9 cellular contexts compared by ENCODE assay signal in genomic region chr12:113142173-113142885, GRCh38. TPM values are rescaled to one million over a fixed set of nuclear protein-coding genes. Genes with fewer than 3 reads are reported as not detected.
DNase-seq lines count a peak whose midpoint lies in the region; ATAC-seq and TF ChIP-seq lines count a peak whose summit lies in the region.
"Had no signal": no experiment of that assay in that cellular context is flagged by ENCODE, and none has a peak within 500 bp of the region (broad histone marks: within the 10 kb centered on the region; RNA-seq: fewer than 3 reads in every experiment).

No MANE protein-coding gene starts in this region.

- H3K4me1 ChIP-seq in left ventricle myocardium inferior, result peaks cover 6% of the 10 kb centered on the region

- ATAC-seq in stimulated activated naive CD8-positive, alpha-beta T cell treated with anti-CD3 and anti-CD28 coated beads, Interleukin-15, Interleukin-2, amounts not matched to agents 100 U/mL and 50 U/mL, for 24 hours, result peak; percentile 90

- peak overlapping the region; percentile 52 for H3K27ac ChIP-seq in left ventricle myocardium inferior (replicated peaks)
- H3K27ac ChIP-seq: KMS-11 had no signal

- no peak overlapping the region for H3K4me3 ChIP-seq in left ventricle myocardium inferior

- no peaks in the 10 kb centered on the region for H3K9me3 ChIP-seq in left ventricle myocardium inferior (replicated peaks)

- in situ Hi-C loops in GM13976 (cut with MboI; ENCODE audit: low sequenced_read_pairs, unreplicated experiment), result no loop called here

- H3K36me3 ChIP-seq in left ventricle myocardium inferior, result no peaks in the 10 kb centered on the region

- DNase-seq in SIG-M5 treated with dmso at 0.1 percent for 504 hours (lab: John Stamatoyannopoulos, UW; ENCODE audit: unreplicated experiment) (peak; percentile 60), SIG-M5 (lab: John Stamatoyannopoulos, UW) (no peak), SKM-1 (lab: John Stamatoyannopoulos, UW; ENCODE audit: unreplicated experiment) (peak; percentile 38), left ventricle myocardium inferior (peak; percentile 44), GM20000 (ENCODE audit: low spot score) (no peak), GM13976 (ENCODE audit: low spot score) (no peak), NCI-H748 (lab: John Stamatoyannopoulos, UW; ENCODE audit: unreplicated experiment) (no peak)
- DNase-seq in stimulated activated naive CD8-positive, alpha-beta T cell treated with anti-CD3 and anti-CD28 coated beads, Interleukin-15, Interleukin-2, amounts not matched to agents 100 U/mL and 50 U/mL, for 24 hours, result peak; percentile 42

- intact Hi-C loops in left ventricle myocardium inferior (cut with micrococcal nuclease), result no loop called here

- no peak for TF ChIP-seq CTCF in left ventricle myocardium inferior (IDR thresholded peaks at IDR 0.05; ENCODE audit: borderline replicate concordance)
- no peak for TF ChIP-seq CTCF in GM20000 (IDR thresholded peaks at IDR 0.05; ENCODE audit: extremely low read depth, missing control alignments)
- no peak for TF ChIP-seq CTCF in GM13976 (IDR thresholded peaks at IDR 0.05; ENCODE audit: borderline replicate concordance, control extremely low read depth, extremely low read depth, insufficient read depth, missing control alignments)

- H3K27me3 ChIP-seq in left ventricle myocardium inferior (ENCODE audit: low read depth), result peaks cover 45% of the 10 kb centered on the region

RNA-seq across cellular contexts. Expression of gene RASAL1, which starts 6.8 kb away (rescaled TPM):
- not detected for total RNA-seq in left ventricle myocardium inferior

RNA-seq across cellular contexts. Expression of gene CFAP73, which starts 7.2 kb away (rescaled TPM):
- total RNA-seq in left ventricle myocardium inferior, result not detected

RNA-seq across cellular contexts. Expression of gene DDX54, which starts 42.9 kb away (rescaled TPM):
- total RNA-seq in left ventricle myocardium inferior, result 34.7 TPM

RNA-seq across cellular contexts. Expression of gene RITA1, which starts 43.2 kb away (rescaled TPM):
- total RNA-seq in left ventricle myocardium inferior, result 17.9 TPM

Comparison
In these comparisons a context has a peak if more than half of its experiments do, and no peak if none do; other contexts are left out.
1. DNase-seq: peak in SIG-M5 treated with dmso at 0.1 percent for 504 hours (single experiment), SKM-1 (single experiment), left ventricle myocardium inferior (single experiment) and stimulated activated naive CD8-positive, alpha-beta T cell treated with anti-CD3 and anti-CD28 coated beads, Interleukin-15, Interleukin-2, amounts not matched to agents 100 U/mL and 50 U/mL, for 24 hours (single experiment); none in SIG-M5 (single experiment), GM20000 (single experiment), GM13976 (single experiment) and NCI-H748 (single experiment).